ENCODE assay signal across 1 cellular context in genomic region chr1:235023197-235024044, GRCh38.
TF ChIP-seq lines count a peak whose summit lies in the region.

No MANE protein-coding gene starts in this region.

TF ChIP-seq in GM12878, 131 proteins besides CTCF, POLR2A, EP300 and RAD21 (continues in another document):
- TF ChIP-seq CHD1 (IDR thresholded peaks at IDR 0.05; ENCODE audit: low read depth, low read length): no peak
- TF ChIP-seq MYB (IDR thresholded peaks at IDR 0.05; ENCODE audit: borderline replicate concordance, low read depth, low read length): no peak
- no peak for TF ChIP-seq POU2F2 (IDR thresholded peaks at IDR 0.05; ENCODE audit: borderline replicate concordance, low read depth, low read length)
- no peak for TF ChIP-seq ATF7 (IDR thresholded peaks at IDR 0.05; ENCODE audit: low read depth)
- TF ChIP-seq PAX5 (IDR thresholded peaks at IDR 0.05; ENCODE audit: borderline replicate concordance, low read depth, low read length): no peak
- TF ChIP-seq MYC (IDR thresholded peaks at IDR 0.05; ENCODE audit: insufficient read depth, insufficient read length, insufficient replicate concordance, low read length, severe bottlenecking): no peak
- TF ChIP-seq CHD4 (IDR thresholded peaks at IDR 0.05): no peak
- no peak for TF ChIP-seq CEBPZ (IDR thresholded peaks at IDR 0.05; ENCODE audit: low read depth, low read length)
- peak; percentile 68; the same call in 1 of the 2 replicates for TF ChIP-seq MEF2A (IDR thresholded peaks at IDR 0.05; ENCODE audit: insufficient read depth, low read depth, low read length)
- no peak for TF ChIP-seq SMAD1 (IDR thresholded peaks at IDR 0.05; ENCODE audit: low read depth, partially characterized antibody)
- TF ChIP-seq BRCA1 (IDR thresholded peaks at IDR 0.05; ENCODE audit: low read depth, low read length): no peak
- no peak for TF ChIP-seq RB1 (IDR thresholded peaks at IDR 0.05; ENCODE audit: borderline replicate concordance)
- TF ChIP-seq MTA2 (IDR thresholded peaks at IDR 0.05; ENCODE audit: low read depth): 0 out of 2 replicates have a peak, but pooled peaks have one; percentile 36
- 0 out of 2 replicates have a peak, but pooled peaks have one; percentile 21 for TF ChIP-seq RCOR1 (conservative IDR thresholded peaks at IDR 0.05; ENCODE audit: low read depth, low read length)
- no peak; the same call in 1 of the 2 replicates for TF ChIP-seq ZNF24 (IDR thresholded peaks at IDR 0.05)
- peak; percentile 39 to 58; a peak in 2 of 4 replicates for TF ChIP-seq BHLHE40 (IDR thresholded peaks at IDR 0.05; ENCODE audit: borderline replicate concordance in 1 of 2, low read depth in 2 of 2, low read length in 1 of 2)
- no peak for TF ChIP-seq JUND (IDR thresholded peaks at IDR 0.05; ENCODE audit: low read depth, low read length)
- TF ChIP-seq E2F8 (IDR thresholded peaks at IDR 0.05; ENCODE audit: low read depth, partially characterized antibody): no peak
- no peak for TF ChIP-seq ZNF622 (IDR thresholded peaks at IDR 0.05)
- TF ChIP-seq SUPT20H (IDR thresholded peaks at IDR 0.05; ENCODE audit: borderline replicate concordance, control insufficient read depth, low read depth, low read length): no peak
- no peak for TF ChIP-seq WRNIP1 (IDR thresholded peaks at IDR 0.05; ENCODE audit: borderline replicate concordance, low read depth, low read length)
- peak; percentile 91 for TF ChIP-seq NR2F1 (conservative IDR thresholded peaks at IDR 0.05)
- peak; percentile 65; the same call in 1 of the 2 replicates for TF ChIP-seq RELB (IDR thresholded peaks at IDR 0.05; ENCODE audit: low read depth)
- no peak for TF ChIP-seq SIX5 (IDR thresholded peaks at IDR 0.05; ENCODE audit: low read depth, low read length, severe bottlenecking)
- TF ChIP-seq RAD51 (IDR thresholded peaks at IDR 0.05): no peak
- no peak for TF ChIP-seq MLLT1 (IDR thresholded peaks at IDR 0.05)
- no peak for TF ChIP-seq E2F4 (IDR thresholded peaks at IDR 0.05; ENCODE audit: low read depth, low read length)
- no peak for TF ChIP-seq CBX5 (IDR thresholded peaks at IDR 0.05; ENCODE audit: low read depth)
- peak; percentile 79 to 82 for TF ChIP-seq IKZF2 (IDR thresholded peaks at IDR 0.05)
- TF ChIP-seq SMC3 (IDR thresholded peaks at IDR 0.05; ENCODE audit: borderline replicate concordance, low read length): peak; percentile 26; the same call in 1 of the 2 replicates
- TF ChIP-seq PML (IDR thresholded peaks at IDR 0.05; ENCODE audit: low read length): no peak
- TF ChIP-seq ZNF384 (IDR thresholded peaks at IDR 0.05; ENCODE audit: borderline replicate concordance, low read depth, low read length): no peak
- TF ChIP-seq USF2 (IDR thresholded peaks at IDR 0.05; ENCODE audit: borderline replicate concordance, low read depth, low read length): no peak
- no peak for TF ChIP-seq SMARCA5 (IDR thresholded peaks at IDR 0.05)
- TF ChIP-seq FOS (IDR thresholded peaks at IDR 0.05; ENCODE audit: borderline replicate concordance, extremely low read depth, insufficient read length): no peak
- TF ChIP-seq ETV6 (conservative IDR thresholded peaks at IDR 0.05 in 1 of 2, IDR thresholded peaks at IDR 0.05 in 1 of 2; ENCODE audit: borderline replicate concordance in 1 of 2, low read depth in 1 of 2): peak in 1 of 2 experiments; percentile 87; a peak in 2 of 4 replicates
- TF ChIP-seq POLR2AphosphoS2 (IDR thresholded peaks at IDR 0.05; ENCODE audit: low read depth, low read length): no peak
- TF ChIP-seq SPI1 (IDR thresholded peaks at IDR 0.05; ENCODE audit: borderline replicate concordance, insufficient read depth, low read depth, low read length): peak; percentile 81; the same call in 1 of the 2 replicates
- TF ChIP-seq ZNF274 (IDR thresholded peaks at IDR 0.05; ENCODE audit: insufficient read depth, insufficient read length): no peak
- peak; percentile 85; the same call in 1 of the 2 replicates for TF ChIP-seq FOXM1 (IDR thresholded peaks at IDR 0.05; ENCODE audit: low read depth, low read length)
- no peak for TF ChIP-seq KDM1A (IDR thresholded peaks at IDR 0.05; ENCODE audit: borderline replicate concordance)
- TF ChIP-seq SP1 (IDR thresholded peaks at IDR 0.05; ENCODE audit: low read depth, low read length): peak; percentile 12
- TF ChIP-seq IRF4 (IDR thresholded peaks at IDR 0.05; ENCODE audit: low read depth, low read length): peak; percentile 79
- TF ChIP-seq REST (IDR thresholded peaks at IDR 0.05; ENCODE audit: low read depth, low read length): no peak
- TF ChIP-seq TCF3 (IDR thresholded peaks at IDR 0.05; ENCODE audit: borderline replicate concordance, insufficient read depth, low read depth, low read length): peak; percentile 72; the same call in 1 of the 2 replicates
- TF ChIP-seq PBX3 (IDR thresholded peaks at IDR 0.05; ENCODE audit: insufficient replicate concordance, low read depth, low read length): peak; percentile 9
- TF ChIP-seq YBX1 (IDR thresholded peaks at IDR 0.05): no peak
- no peak for TF ChIP-seq ATF3 (IDR thresholded peaks at IDR 0.05; ENCODE audit: borderline replicate concordance, extremely low read depth, low read depth, low read length)
- no peak for TF ChIP-seq ZSCAN29 (IDR thresholded peaks at IDR 0.05)
